Comparison of ENCODE assay signal across 1 cellular context in genomic region chr20:327041-327945, GRCh38.
TF ChIP-seq lines count a peak whose summit lies in the region.

No MANE protein-coding gene starts in this region.

TF ChIP-seq in HepG2, 621 proteins besides CTCF, POLR2A, EP300 and RAD21 (continued from another document and continues in another):
- TF ChIP-seq ZNF260 (CRISPR knock-in tag; IDR thresholded peaks at IDR 0.05; ENCODE audit: borderline replicate concordance, low read depth) (no peak), ZNF841 (CRISPR knock-in tag; IDR thresholded peaks at IDR 0.05; ENCODE audit: borderline replicate concordance) (no peak), CBFB (CRISPR knock-in tag; IDR thresholded peaks at IDR 0.05) (0 out of 2 replicates have a peak, but pooled peaks have one; percentile 22), THYN1 (CRISPR knock-in tag; IDR thresholded peaks at IDR 0.05; ENCODE audit: borderline replicate concordance, low read depth) (peak; percentile 86; the same call in 1 of the 2 replicates), NKX3-1 (CRISPR knock-in tag; IDR thresholded peaks at IDR 0.05) (0 out of 2 replicates have a peak, but pooled peaks have one; percentile 54), ZXDC (CRISPR knock-in tag; IDR thresholded peaks at IDR 0.05) (no peak), ZNF275 (CRISPR knock-in tag; IDR thresholded peaks at IDR 0.05; ENCODE audit: borderline replicate concordance) (no peak), ZNF432 (CRISPR knock-in tag; IDR thresholded peaks at IDR 0.05; ENCODE audit: borderline replicate concordance) (no peak), BRCA1 (CRISPR knock-in tag; IDR thresholded peaks at IDR 0.05) (no peak; the same call in 1 of the 2 replicates), NONO (IDR thresholded peaks at IDR 0.05) (no peak), NONO (CRISPR knock-in tag; conservative IDR thresholded peaks at IDR 0.05) (peak; percentile 90), KLF6 (CRISPR knock-in tag; IDR thresholded peaks at IDR 0.05) (peak; percentile 45; the same call in 1 of the 2 replicates), ZNF570 (CRISPR knock-in tag; IDR thresholded peaks at IDR 0.05; ENCODE audit: borderline replicate concordance) (no peak), TBP (CRISPR knock-in tag; IDR thresholded peaks at IDR 0.05) (0 out of 2 replicates have a peak, but pooled peaks have one; percentile 27), NCOR1 (IDR thresholded peaks at IDR 0.05; ENCODE audit: borderline replicate concordance, low read length) (peak; percentile 79; the same call in 1 of the 2 replicates), MTF1 (CRISPR knock-in tag; IDR thresholded peaks at IDR 0.05) (peak; percentile 88; the same call in 1 of the 2 replicates), GABPB1 (CRISPR knock-in tag; IDR thresholded peaks at IDR 0.05) (peak; percentile 82), NFAT5 (CRISPR knock-in tag; IDR thresholded peaks at IDR 0.05) (0 out of 2 replicates have a peak, but pooled peaks have one; percentile 19), SIX4 (CRISPR knock-in tag; IDR thresholded peaks at IDR 0.05) (no peak), ZBTB7B (CRISPR knock-in tag; IDR thresholded peaks at IDR 0.05) (peak; percentile 53), NFATC3 (CRISPR knock-in tag; IDR thresholded peaks at IDR 0.05) (peak; percentile 4), ZNF234 (CRISPR knock-in tag; conservative IDR thresholded peaks at IDR 0.05) (no peak), SP1 (IDR thresholded peaks at IDR 0.05) (peak; percentile 85; the same call in 1 of the 2 replicates), SP1 (CRISPR knock-in tag; IDR thresholded peaks at IDR 0.05) (peak; percentile 89), ONECUT2 (CRISPR knock-in tag; IDR thresholded peaks at IDR 0.05) (no peak), ZNF501 (CRISPR knock-in tag; IDR thresholded peaks at IDR 0.05) (peak; percentile 96), TCF12 (IDR thresholded peaks at IDR 0.05) (no peak), TCF12 (CRISPR knock-in tag; IDR thresholded peaks at IDR 0.05) (no peak), ATF2 (CRISPR knock-in tag; IDR thresholded peaks at IDR 0.05) (peak; percentile 42; the same call in 1 of the 2 replicates), HNRNPLL (IDR thresholded peaks at IDR 0.05; ENCODE audit: low read depth, low read length, poor library complexity, severe bottlenecking) (peak; percentile 94), ZNF17 (CRISPR knock-in tag; IDR thresholded peaks at IDR 0.05) (no peak), PHF8 (CRISPR knock-in tag; IDR thresholded peaks at IDR 0.05) (peak; percentile 27; the same call in 1 of the 2 replicates), KDM5B (CRISPR knock-in tag; IDR thresholded peaks at IDR 0.05; ENCODE audit: borderline replicate concordance) (no peak), MXD4 (CRISPR knock-in tag; IDR thresholded peaks at IDR 0.05) (peak; percentile 91), SPEN (CRISPR knock-in tag; IDR thresholded peaks at IDR 0.05; ENCODE audit: low read depth) (peak; percentile 79)
- TF ChIP-seq, protein P1, sequence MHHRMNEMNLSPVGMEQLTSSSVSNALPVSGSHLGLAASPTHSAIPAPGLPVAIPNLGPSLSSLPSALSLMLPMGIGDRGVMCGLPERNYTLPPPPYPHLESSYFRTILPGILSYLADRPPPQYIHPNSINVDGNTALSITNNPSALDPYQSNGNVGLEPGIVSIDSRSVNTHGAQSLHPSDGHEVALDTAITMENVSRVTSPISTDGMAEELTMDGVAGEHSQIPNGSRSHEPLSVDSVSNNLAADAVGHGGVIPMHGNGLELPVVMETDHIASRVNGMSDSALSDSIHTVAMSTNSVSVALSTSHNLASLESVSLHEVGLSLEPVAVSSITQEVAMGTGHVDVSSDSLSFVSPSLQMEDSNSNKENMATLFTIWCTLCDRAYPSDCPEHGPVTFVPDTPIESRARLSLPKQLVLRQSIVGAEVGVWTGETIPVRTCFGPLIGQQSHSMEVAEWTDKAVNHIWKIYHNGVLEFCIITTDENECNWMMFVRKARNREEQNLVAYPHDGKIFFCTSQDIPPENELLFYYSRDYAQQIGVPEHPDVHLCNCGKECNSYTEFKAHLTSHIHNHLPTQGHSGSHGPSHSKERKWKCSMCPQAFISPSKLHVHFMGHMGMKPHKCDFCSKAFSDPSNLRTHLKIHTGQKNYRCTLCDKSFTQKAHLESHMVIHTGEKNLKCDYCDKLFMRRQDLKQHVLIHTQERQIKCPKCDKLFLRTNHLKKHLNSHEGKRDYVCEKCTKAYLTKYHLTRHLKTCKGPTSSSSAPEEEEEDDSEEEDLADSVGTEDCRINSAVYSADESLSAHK (CRISPR knock-in tag; IDR thresholded peaks at IDR 0.05; ENCODE audit: borderline replicate concordance): no peak
- TF ChIP-seq, protein P2, sequence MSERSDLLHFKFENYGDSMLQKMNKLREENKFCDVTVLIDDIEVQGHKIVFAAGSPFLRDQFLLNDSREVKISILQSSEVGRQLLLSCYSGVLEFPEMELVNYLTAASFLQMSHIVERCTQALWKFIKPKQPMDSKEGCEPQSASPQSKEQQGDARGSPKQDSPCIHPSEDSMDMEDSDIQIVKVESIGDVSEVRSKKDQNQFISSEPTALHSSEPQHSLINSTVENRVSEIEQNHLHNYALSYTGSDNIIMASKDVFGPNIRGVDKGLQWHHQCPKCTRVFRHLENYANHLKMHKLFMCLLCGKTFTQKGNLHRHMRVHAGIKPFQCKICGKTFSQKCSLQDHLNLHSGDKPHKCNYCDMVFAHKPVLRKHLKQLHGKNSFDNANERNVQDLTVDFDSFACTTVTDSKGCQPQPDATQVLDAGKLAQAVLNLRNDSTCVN (CRISPR knock-in tag; IDR thresholded peaks at IDR 0.05; ENCODE audit: borderline replicate concordance): no peak
- TF ChIP-seq, protein P3, sequence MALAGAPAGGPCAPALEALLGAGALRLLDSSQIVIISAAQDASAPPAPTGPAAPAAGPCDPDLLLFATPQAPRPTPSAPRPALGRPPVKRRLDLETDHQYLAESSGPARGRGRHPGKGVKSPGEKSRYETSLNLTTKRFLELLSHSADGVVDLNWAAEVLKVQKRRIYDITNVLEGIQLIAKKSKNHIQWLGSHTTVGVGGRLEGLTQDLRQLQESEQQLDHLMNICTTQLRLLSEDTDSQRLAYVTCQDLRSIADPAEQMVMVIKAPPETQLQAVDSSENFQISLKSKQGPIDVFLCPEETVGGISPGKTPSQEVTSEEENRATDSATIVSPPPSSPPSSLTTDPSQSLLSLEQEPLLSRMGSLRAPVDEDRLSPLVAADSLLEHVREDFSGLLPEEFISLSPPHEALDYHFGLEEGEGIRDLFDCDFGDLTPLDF (CRISPR knock-in tag; IDR thresholded peaks at IDR 0.05): peak; percentile 76
- TF ChIP-seq, protein P4, sequence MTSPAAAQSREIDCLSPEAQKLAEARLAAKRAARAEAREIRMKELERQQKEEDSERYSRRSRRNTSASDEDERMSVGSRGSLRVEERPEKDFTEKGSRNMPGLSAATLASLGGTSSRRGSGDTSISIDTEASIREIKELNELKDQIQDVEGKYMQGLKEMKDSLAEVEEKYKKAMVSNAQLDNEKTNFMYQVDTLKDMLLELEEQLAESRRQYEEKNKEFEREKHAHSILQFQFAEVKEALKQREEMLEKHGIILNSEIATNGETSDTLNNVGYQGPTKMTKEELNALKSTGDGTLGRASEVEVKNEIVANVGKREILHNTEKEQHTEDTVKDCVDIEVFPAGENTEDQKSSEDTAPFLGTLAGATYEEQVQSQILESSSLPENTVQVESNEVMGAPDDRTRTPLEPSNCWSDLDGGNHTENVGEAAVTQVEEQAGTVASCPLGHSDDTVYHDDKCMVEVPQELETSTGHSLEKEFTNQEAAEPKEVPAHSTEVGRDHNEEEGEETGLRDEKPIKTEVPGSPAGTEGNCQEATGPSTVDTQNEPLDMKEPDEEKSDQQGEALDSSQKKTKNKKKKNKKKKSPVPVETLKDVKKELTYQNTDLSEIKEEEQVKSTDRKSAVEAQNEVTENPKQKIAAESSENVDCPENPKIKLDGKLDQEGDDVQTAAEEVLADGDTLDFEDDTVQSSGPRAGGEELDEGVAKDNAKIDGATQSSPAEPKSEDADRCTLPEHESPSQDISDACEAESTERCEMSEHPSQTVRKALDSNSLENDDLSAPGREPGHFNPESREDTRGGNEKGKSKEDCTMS (CRISPR knock-in tag; conservative IDR thresholded peaks at IDR 0.05): no peak
